In the genomic region with DNA sequence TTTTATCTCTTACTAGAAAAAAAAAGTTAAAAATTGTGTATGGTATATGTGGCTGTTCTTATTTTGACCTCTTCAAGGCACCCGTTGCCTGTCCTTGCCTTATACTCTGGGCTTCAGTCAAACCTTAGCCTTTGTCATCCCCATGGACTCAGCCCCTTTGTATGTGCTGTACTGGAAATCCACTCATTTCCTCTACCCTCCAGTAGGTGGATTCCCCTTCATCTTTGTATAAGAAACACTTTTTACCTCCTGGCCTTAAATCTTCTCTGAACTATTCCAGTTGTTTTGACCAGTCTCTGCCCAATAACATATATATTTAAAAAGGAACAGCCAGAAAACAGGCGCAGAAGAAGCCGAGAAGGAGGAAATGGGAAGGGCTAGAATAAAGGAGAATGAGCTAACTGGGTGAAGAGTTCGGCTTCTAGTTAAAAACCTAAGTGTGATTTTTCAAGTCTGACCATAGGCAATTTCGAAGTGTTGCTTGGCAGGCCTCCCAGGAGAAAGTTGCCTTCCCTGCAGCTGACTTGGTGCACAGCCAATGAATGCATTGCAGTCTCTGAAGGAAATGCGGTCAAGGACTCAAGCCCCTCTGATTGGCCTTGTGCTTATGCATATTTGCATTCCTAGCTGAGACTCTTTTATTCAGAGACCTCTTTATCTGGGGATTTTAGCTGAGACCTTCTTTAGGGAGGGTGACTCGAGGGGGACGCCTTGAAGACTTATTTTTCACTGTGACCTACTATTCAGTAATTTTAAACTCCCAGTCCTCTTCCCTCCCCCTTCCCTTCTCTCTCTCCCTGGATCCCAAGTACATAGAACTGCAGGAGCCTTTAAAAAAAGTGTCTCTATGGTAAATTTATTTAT, we compare ENCODE assay signal across 8 cellular contexts.
DNase-seq lines count a peak whose midpoint lies in the region; ATAC-seq and TF ChIP-seq lines count a peak whose summit lies in the region.
"Had no signal": no experiment of that assay in that cellular context is flagged by ENCODE, and none has a peak within 500 bp of the region (broad histone marks: within the 10 kb centered on the region; RNA-seq: fewer than 3 reads in every experiment).

No MANE protein-coding gene starts in this region.

- no peaks in the 10 kb centered on the region for H3K36me3 ChIP-seq in colonic mucosa
- no peaks in the 10 kb centered on the region for H3K36me3 ChIP-seq in mesenchymal stem cell (ENCODE audit: control insufficient read depth in 1 of 2, insufficient read depth in 2 of 2, low read depth in 1 of 2, low read length in 2 of 2)
- H3K36me3 ChIP-seq in upper lobe of right lung = no peaks in the 10 kb centered on the region

- H3K18ac ChIP-seq in mesenchymal stem cell (ENCODE audit: low read depth in 1 of 2, low read length in 2 of 2) = no peak overlapping the region

- peak; percentile 66 for DNase-seq in M059J (ENCODE audit: low read depth)
- DNase-seq in colonic mucosa = peak; percentile 32
- DNase-seq in mesenchymal stem cell = no peak
- DNase-seq in upper lobe of right lung = peak; percentile 65
- DNase-seq in retina = no peak
- DNase-seq in NCI-H2107 treated with DMSO at 0.1 percent for 48 hours (lab: John Stamatoyannopoulos, UW; ENCODE audit: unreplicated experiment) = no peak
- DNase-seq: T-helper 2 cell had no signal

- H3K4me3 ChIP-seq in colonic mucosa (no peak overlapping the region), mesenchymal stem cell (ENCODE audit: insufficient read depth in 1 of 2, low read depth in 1 of 2, low read length in 2 of 2) (peak overlapping the region in 1 of 2 experiments; percentile 66), upper lobe of right lung (no peak overlapping the region)

- intact Hi-C loops in colonic mucosa (cut with DNase I) (no loop called here), upper lobe of right lung (cut with DNase I) (no loop called here)

- WGBS in mesenchymal stem cell = 91% methylated on average over 8 of the region's 8 CpGs

- TF ChIP-seq CTCF in colonic mucosa (IDR thresholded peaks at IDR 0.05) = no peak
- no peak for TF ChIP-seq CTCF in upper lobe of right lung (IDR thresholded peaks at IDR 0.05)

- no peaks in the 10 kb centered on the region for H3K4me1 ChIP-seq in colonic mucosa
- H3K4me1 ChIP-seq in mesenchymal stem cell (ENCODE audit: control insufficient read depth, insufficient read depth, low read depth, low read length) = no peaks in the 10 kb centered on the region
- no peaks in the 10 kb centered on the region for H3K4me1 ChIP-seq in upper lobe of right lung

- no peak overlapping the region for H2AFZ ChIP-seq in mesenchymal stem cell (ENCODE audit: low read depth, low read length)

- H3K9me3 ChIP-seq in colonic mucosa (no peaks in the 10 kb centered on the region), mesenchymal stem cell (ENCODE audit: control insufficient read depth, low read length) (no peaks in the 10 kb centered on the region), upper lobe of right lung (no peaks in the 10 kb centered on the region)

- H2BK5ac ChIP-seq in mesenchymal stem cell (ENCODE audit: low read depth, low read length, poor library complexity, severe bottlenecking) = no peak overlapping the region

- no peak overlapping the region for H2BK120ac ChIP-seq in mesenchymal stem cell (ENCODE audit: low read depth, low read length)

- H3K27me3 ChIP-seq in colonic mucosa (no peaks in the 10 kb centered on the region), mesenchymal stem cell (ENCODE audit: control insufficient read depth in 1 of 2, insufficient read depth in 1 of 2, low read length in 2 of 2) (no peaks in the 10 kb centered on the region), upper lobe of right lung (no peaks in the 10 kb centered on the region)

- H2AK5ac ChIP-seq in mesenchymal stem cell (ENCODE audit: low read length, severe bottlenecking) = no peak overlapping the region

- no peak overlapping the region for H3K9ac ChIP-seq in colonic mucosa (ENCODE audit: low read depth in 2 of 2, low read length in 2 of 2)
- peak overlapping the region; percentile 34 for H3K9ac ChIP-seq in mesenchymal stem cell (ENCODE audit: low read length)

- H3K4me2 ChIP-seq in mesenchymal stem cell (ENCODE audit: low read length, poor library complexity, severe bottlenecking) = no peak overlapping the region

- H3K27ac ChIP-seq in colonic mucosa (no peak overlapping the region), mesenchymal stem cell (ENCODE audit: low read length, poor library complexity, severe bottlenecking) (no peak overlapping the region), upper lobe of right lung (no peak overlapping the region)

- H3K23ac ChIP-seq in mesenchymal stem cell (ENCODE audit: low read length in 2 of 2) = no peak overlapping the region

- no peak overlapping the region for H3K14ac ChIP-seq in mesenchymal stem cell (ENCODE audit: low read length in 2 of 2)

- H2BK12ac ChIP-seq in mesenchymal stem cell (ENCODE audit: low read length in 2 of 2) = no peak overlapping the region

- no peaks in the 10 kb centered on the region for H3K79me1 ChIP-seq in mesenchymal stem cell (replicated peaks; ENCODE audit: low read length, poor library complexity, severe bottlenecking)

- H4K8ac ChIP-seq in mesenchymal stem cell (ENCODE audit: low read length) = no peak overlapping the region

- peak; percentile 73 for ATAC-seq in upper lobe of right lung
- no peak for ATAC-seq in GM21825 (IDR thresholded peaks at IDR 0.05; ENCODE audit: unreplicated experiment)

- no peak overlapping the region for H3K4ac ChIP-seq in mesenchymal stem cell (ENCODE audit: low read depth in 1 of 2, low read length in 2 of 2)

- no peak overlapping the region for H4K91ac ChIP-seq in mesenchymal stem cell (ENCODE audit: low read length)

- no peak overlapping the region for H2BK15ac ChIP-seq in mesenchymal stem cell (ENCODE audit: low read depth, poor library complexity, severe bottlenecking)

Comparison
In these comparisons a context has a peak if more than half of its experiments do, and no peak if none do; other contexts are left out.
1. DNase-seq: peak in M059J (single experiment), colonic mucosa (single experiment) and upper lobe of right lung (single experiment); none in mesenchymal stem cell (single experiment), retina (single experiment) and NCI-H2107 treated with DMSO at 0.1 percent for 48 hours (single experiment).